ENCODE assay signal across 28 cellular contexts in the genomic region with DNA sequence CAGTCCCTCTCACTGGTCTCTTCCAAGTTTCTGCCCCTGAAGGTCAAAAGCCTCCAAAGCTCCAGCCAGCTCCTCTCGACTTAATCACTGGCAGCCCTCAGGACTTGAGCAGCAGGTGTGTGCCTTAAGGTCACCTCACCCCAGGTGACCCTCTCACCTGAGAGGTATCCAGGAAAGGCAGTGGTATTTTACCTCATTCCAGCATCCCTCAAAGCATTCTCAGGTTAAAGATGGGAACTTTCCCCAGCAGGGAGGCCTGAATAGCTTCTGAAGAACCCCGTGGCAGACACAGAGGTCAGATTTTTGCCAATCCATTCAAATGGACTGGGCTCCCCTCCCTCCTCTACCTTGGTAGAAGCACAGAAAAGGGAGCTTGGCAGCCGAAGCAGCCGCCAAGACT.
"Had no signal": no experiment of that assay in that cellular context is flagged by ENCODE, and none has a peak within 500 bp of the region (broad histone marks: within the 10 kb centered on the region; RNA-seq: fewer than 3 reads in every experiment).

No MANE protein-coding gene starts in this region.

- H3K27ac ChIP-seq: adrenal gland, body of pancreas, breast epithelium, Peyer's patch, RWPE1, WERI-Rb-1 had no signal

- H3K36me3 Mint-ChIP-seq: activated CD4-positive, alpha-beta memory T cell treated with anti-CD3 and anti-CD28 coated beads for 36 hours; activated naive CD4-positive, alpha-beta T cell treated with anti-CD3 and anti-CD28 coated beads, Interleukin-2, amount 50 U/mL, for 72 hours had no signal

- H3K4me1 ChIP-seq: adrenal gland, body of pancreas, breast epithelium, Peyer's patch had no signal

- H3K36me3 ChIP-seq: adrenal gland, breast epithelium, Peyer's patch, WERI-Rb-1 had no signal

- DNase-seq: activated CD4-positive, alpha-beta memory T cell treated with anti-CD3 and anti-CD28 coated beads for 36 hours; activated CD4-positive, alpha-beta T cell treated with anti-CD3 and anti-CD28 coated beads, Interleukin-2, amount 50 U/mL, for 1 hour; activated CD8-positive, alpha-beta memory T cell treated with anti-CD3 and anti-CD28 coated beads, Interleukin-2, amount 50 U/mL, for 4 hours; activated gamma-delta T cell treated with Interleukin-2 at 50 U/mL for 16 hours; activated naive CD4-positive, alpha-beta T cell treated with anti-CD3 and anti-CD28 coated beads for 36 hours; activated T-cell treated with anti-CD3 and anti-CD28 coated beads for 4 hours; activated T-cell treated with anti-CD3 and anti-CD28 coated beads, Interleukin-2, amount 50 U/mL, for 4 hours; body of pancreas; Karpas-422; KBM-7; NCI-H1105; NCI-H1417 treated with DMSO at 0.1 percent for 48 hours; NCI-H1930; NCI-H2081 treated with DMSO at 0.1 percent for 48 hours; NCI-H226; NCI-H446 treated with DMSO at 0.1 percent for 48 hours; NCI-H69; Peyer's patch; SIG-M5; T1000; WERI-Rb-1 had no signal

- H3K27me3 Mint-ChIP-seq: activated CD4-positive, alpha-beta memory T cell treated with anti-CD3 and anti-CD28 coated beads for 36 hours had no signal

- H3K9me3 Mint-ChIP-seq: activated naive CD4-positive, alpha-beta T cell treated with anti-CD3 and anti-CD28 coated beads, Interleukin-2, amount 50 U/mL, for 72 hours; activated T-cell treated with anti-CD3 and anti-CD28 coated beads, Interleukin-2, amount 50 U/mL, for 4 hours; activated T-helper 1 cell treated with anti-CD3 and anti-CD28 coated beads, Interleukin-12 subunit alpha, Interleukin-12 subunit beta, Interleukin-2, Interleukin-4 antibody, amounts not matched to agents 30 ng/mL and 10 ng/mL and 1 ng/mL, durations not matched to agents 14 hours and 24 hours and 36 hours had no signal

- H3K4me3 Mint-ChIP-seq: activated CD4-positive, alpha-beta memory T cell treated with anti-CD3 and anti-CD28 coated beads for 36 hours; activated naive CD4-positive, alpha-beta T cell treated with anti-CD3 and anti-CD28 coated beads for 36 hours; activated T-cell treated with anti-CD3 and anti-CD28 coated beads, Interleukin-2, amount 50 U/mL, for 4 hours; activated T-helper 1 cell treated with anti-CD3 and anti-CD28 coated beads, Interleukin-12 subunit alpha, Interleukin-12 subunit beta, Interleukin-2, Interleukin-4 antibody, amounts not matched to agents 30 ng/mL and 10 ng/mL and 1 ng/mL, durations not matched to agents 14 hours and 24 hours and 36 hours had no signal

- ATAC-seq: activated naive CD4-positive, alpha-beta T cell treated with anti-CD3 and anti-CD28 coated beads, Interleukin-2, amount 50 U/mL, for 72 hours; activated T-cell treated with anti-CD3 and anti-CD28 coated beads, Interleukin-2, amount 50 U/mL, for 4 hours; body of pancreas; Right ventricle myocardium inferior had no signal

- H3K4me3 ChIP-seq: adrenal gland, body of pancreas, breast epithelium, Peyer's patch had no signal

- H3K27me3 ChIP-seq: adrenal gland, body of pancreas, breast epithelium, Peyer's patch had no signal

- FAIRE-seq: astrocyte had no signal

- H3K9me3 ChIP-seq: adrenal gland, body of pancreas, breast epithelium, Peyer's patch had no signal

- H3K27ac Mint-ChIP-seq: activated CD4-positive, alpha-beta memory T cell treated with anti-CD3 and anti-CD28 coated beads for 36 hours; activated naive CD4-positive, alpha-beta T cell treated with anti-CD3 and anti-CD28 coated beads for 36 hours; activated naive CD4-positive, alpha-beta T cell treated with anti-CD3 and anti-CD28 coated beads, Interleukin-2, amount 50 U/mL, for 72 hours; activated T-helper 1 cell treated with anti-CD3 and anti-CD28 coated beads, Interleukin-12 subunit alpha, Interleukin-12 subunit beta, Interleukin-2, Interleukin-4 antibody, amounts not matched to agents 30 ng/mL and 10 ng/mL and 1 ng/mL, durations not matched to agents 14 hours and 24 hours and 36 hours had no signal
